22 cellular contexts compared by ENCODE assay signal in the genomic region with DNA sequence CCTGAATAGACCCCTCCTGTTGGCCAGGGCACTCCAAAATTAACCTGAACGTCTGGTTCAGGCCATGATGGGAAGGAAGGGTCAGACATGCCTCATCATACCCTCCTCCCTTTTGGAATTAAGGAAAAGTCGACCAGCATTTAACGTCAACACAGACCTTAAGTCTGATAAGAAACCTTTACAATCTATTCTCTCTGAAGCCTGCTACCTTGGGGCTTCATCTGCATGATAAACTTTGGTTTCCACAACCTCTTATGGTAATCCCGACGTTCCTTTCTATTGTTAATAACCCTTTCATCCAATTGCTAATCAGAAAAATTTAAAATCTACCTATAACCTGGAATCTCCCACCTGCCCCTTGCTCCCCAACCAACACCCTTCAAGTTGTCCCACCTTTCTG.
DNase-seq lines count a peak whose midpoint lies in the region; FAIRE-seq and TF ChIP-seq lines count a peak whose summit lies in the region.
"Had no signal": no experiment of that assay in that cellular context is flagged by ENCODE, and none has a peak within 500 bp of the region (broad histone marks: within the 10 kb centered on the region; RNA-seq: fewer than 3 reads in every experiment).

No MANE protein-coding gene starts in this region.

- peak; percentile 1 for DNase-seq in Caki2 (ENCODE audit: low read depth)
- DNase-seq in H1 (ENCODE audit: low read depth in 1 of 2, low spot score in 2 of 2), result no peak
- DNase-seq in NCI-H748 (lab: John Stamatoyannopoulos, UW; ENCODE audit: unreplicated experiment), result no peak
- DNase-seq in effector CD4-positive, alpha-beta T cell, result no peak
- no peak for DNase-seq in central memory CD4-positive, alpha-beta T cell
- DNase-seq: 8988T; ACHN; AML-193; BE2C; C1 segment of cervical spinal cord; CD4-positive, alpha-beta memory T cell; COR-L47; DMS153; DND-41; GM23248; HCEC 1CT had no signal

- no peak overlapping the region for H2BK120ac ChIP-seq in H1 (replicated peaks; ENCODE audit: low read depth, low read length)

- peak overlapping the region; percentile 42; the same call in 1 of the 2 replicates for H3K18ac ChIP-seq in H1 (ENCODE audit: extremely low read depth, low read length)

- peak overlapping the region in 1 of 2 experiments; percentile 12; a peak in 1 of 4 replicates for H3K4me2 ChIP-seq in H1 (ENCODE audit: insufficient read depth in 1 of 2, low read depth in 2 of 2, low read length in 2 of 2)
- H3K4me2 ChIP-seq: A549 had no signal

- no peak for FAIRE-seq in H1 (lab: Jason Lieb, UNC)
- FAIRE-seq: A549, G401.6, GM12892, GM19239, H54 had no signal

- H3K9ac ChIP-seq in HUES48 (ENCODE audit: low read depth, low read length) (no peak overlapping the region), H1 (replicated peaks in 1 of 4; ENCODE audit: extremely low read depth in 1 of 4, low read depth in 3 of 4, low read length in 3 of 4) (no peak overlapping the region)
- H3K9ac ChIP-seq: GM23248 had no signal

- no peaks in the 10 kb centered on the region for H3K79me1 ChIP-seq in H1 (ENCODE audit: low read depth, low read length)

- no peak overlapping the region for H2BK5ac ChIP-seq in H1 (ENCODE audit: low read depth, low read length)

- no peak overlapping the region for H2BK20ac ChIP-seq in H1 (ENCODE audit: low read length)

- no peak overlapping the region for H2BK15ac ChIP-seq in H1 (ENCODE audit: low read length)

- no peak for TF ChIP-seq CTCF in H1 (IDR thresholded peaks at IDR 0.05; ENCODE audit: control extremely low read depth in 1 of 3, insufficient read depth in 1 of 3, low read depth in 1 of 3, low read length in 3 of 3)

- no peak overlapping the region for H3K23ac ChIP-seq in H1 (ENCODE audit: insufficient read length)

- no peak overlapping the region for H4K5ac ChIP-seq in H1 (ENCODE audit: insufficient read length, low read depth, low read length)

- no peaks in the 10 kb centered on the region for H3K79me2 ChIP-seq in H1 (ENCODE audit: control insufficient read depth in 1 of 2, insufficient read depth in 2 of 2, low read length in 2 of 2)

- H3K56ac ChIP-seq in H1 (replicated peaks; ENCODE audit: insufficient read length, low read depth, low read length), result no peak overlapping the region

- 40% methylated on average over 5 of the region's 5 CpGs; no CpG with 5 or more reads in 1 of the 2 experiments for WGBS in H1 (ENCODE audit: extremely low coverage in 1 of 2, insufficient coverage in 1 of 2, insufficient read length in 1 of 2, insufficient replicate concordance in 2 of 2, low coverage in 1 of 2, low lambda C conversion rate in 2 of 2, missing lambda C conversion rate in 1 of 2), 2 experiments

- H3K36me3 ChIP-seq in HUES48 (ENCODE audit: control insufficient read depth, insufficient read depth, low read length) (no peaks in the 10 kb centered on the region), H1 (ENCODE audit: control insufficient read depth in 2 of 4, insufficient read depth in 4 of 4, low read length in 3 of 4) (no peaks in the 10 kb centered on the region)
- H3K36me3 ChIP-seq: BE2C had no signal

- no peaks in the 10 kb centered on the region; the same call in 1 of the 2 replicates for H3K23me2 ChIP-seq in H1 (ENCODE audit: low read depth, low read length)

- no peak overlapping the region for H3K14ac ChIP-seq in H1 (ENCODE audit: insufficient read length)

- H3K4me1 ChIP-seq in HUES48 (ENCODE audit: control insufficient read depth, insufficient read depth, low read length), result peaks cover 17% of the 10 kb centered on the region
- H3K4me1 ChIP-seq in H1 (replicated peaks in 1 of 4; ENCODE audit: control insufficient read depth in 3 of 4, insufficient read depth in 4 of 4, low read length in 3 of 4), result peaks cover 0 to 7% (median 0%) of the 10 kb centered on the region in 4 experiments; a peak in 1 of 7 replicates
- H3K4me1 ChIP-seq: A549, BE2C had no signal

- TF ChIP-seq EP300 in H1 (IDR thresholded peaks at IDR 0.05; ENCODE audit: borderline replicate concordance in 1 of 2, low read depth in 2 of 2, low read length in 2 of 2), result no peak

- POLR2A ChIA-PET in H1 (lab: Charles Lee; ENCODE audit: partially characterized antibody), result no interaction called here

- no peaks in the 10 kb centered on the region for H3K9me3 ChIP-seq in HUES48 (ENCODE audit: control insufficient read depth, insufficient read depth, low read length)
- H3K9me3 ChIP-seq in H1 (ENCODE audit: insufficient read depth in 2 of 2, low read depth in 1 of 2, low read length in 1 of 2), result no peaks in the 10 kb centered on the region
- H3K9me3 ChIP-seq: A549, BE2C had no signal

- H3K27ac ChIP-seq in HUES48 (ENCODE audit: low read depth, low read length), result no peak overlapping the region
- no peak overlapping the region for H3K27ac ChIP-seq in H1 (ENCODE audit: low read depth, low read length)
- H3K27ac ChIP-seq: A549, GM23248 had no signal

- CTCF ChIA-PET in H1 (lab: Charles Lee; ENCODE audit: partially characterized antibody), result no interaction called here

- no peak for TF ChIP-seq POLR2A in H1 (IDR thresholded peaks at IDR 0.05; ENCODE audit: control extremely low read depth in 1 of 2, low read depth in 2 of 2, low read length in 2 of 2)

- in situ Hi-C loops in Caki2 (cut with HindIII; ENCODE audit: low pct_unique_long_range_greater_than_20kb, low sequenced_read_pairs), result no loop called here

- no peak overlapping the region for H2AK5ac ChIP-seq in H1 (ENCODE audit: low read depth, low read length)

- H4K8ac ChIP-seq in H1 (ENCODE audit: extremely low read depth, insufficient read depth, low read length), result no peak overlapping the region

- no peak for TF ChIP-seq RAD21 in H1 (IDR thresholded peaks at IDR 0.05 in 1 of 2, conservative IDR thresholded peaks at IDR 0.05 in 1 of 2; ENCODE audit: low read depth in 2 of 2, low read length in 2 of 2)

- H3K4ac ChIP-seq in H1 (replicated peaks; ENCODE audit: insufficient read length, low read depth, low read length), result no peak overlapping the region

- H4K20me1 ChIP-seq in H1 (replicated peaks in 1 of 2; ENCODE audit: control insufficient read depth in 1 of 2, insufficient read depth in 2 of 2, low read length in 2 of 2), result no peaks in the 10 kb centered on the region

- H3K4me3 ChIP-seq in HUES48 (ENCODE audit: low read depth, low read length) (peak overlapping the region; percentile 16; the same call in 1 of the 2 replicates), H1 (ENCODE audit: extremely low read depth in 1 of 4, insufficient read depth in 2 of 4, low read depth in 3 of 4, low read length in 4 of 4) (no peak overlapping the region; a peak in 1 of 8 replicates)
- H3K4me3 ChIP-seq: A549, GM23248 had no signal

- no peak overlapping the region for H2AFZ ChIP-seq in H1 (ENCODE audit: low read length)
- H2AFZ ChIP-seq: GM23248 had no signal

- no peak overlapping the region for H4K91ac ChIP-seq in H1 (replicated peaks; ENCODE audit: insufficient read length, low read length)

- H3K27me3 ChIP-seq in HUES48 (ENCODE audit: control insufficient read depth, insufficient read depth, low read length) (no peaks in the 10 kb centered on the region), H1 (replicated peaks in 1 of 4; ENCODE audit: control insufficient read depth in 3 of 4, extremely low read depth in 1 of 4, insufficient read depth in 3 of 4, low read length in 3 of 4) (no peaks in the 10 kb centered on the region)
- H3K27me3 ChIP-seq: BE2C had no signal

- H2BK12ac ChIP-seq in H1 (ENCODE audit: low read depth, low read length), result no peak overlapping the region

TF ChIP-seq in H1, 55 proteins besides CTCF, POLR2A, EP300 and RAD21:
- TF ChIP-seq, protein P1, sequence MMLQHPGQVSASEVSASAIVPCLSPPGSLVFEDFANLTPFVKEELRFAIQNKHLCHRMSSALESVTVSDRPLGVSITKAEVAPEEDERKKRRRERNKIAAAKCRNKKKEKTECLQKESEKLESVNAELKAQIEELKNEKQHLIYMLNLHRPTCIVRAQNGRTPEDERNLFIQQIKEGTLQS (IDR thresholded peaks at IDR 0.05; ENCODE audit: insufficient read depth, low read depth, low read length), result no peak
- TF ChIP-seq, protein P2, sequence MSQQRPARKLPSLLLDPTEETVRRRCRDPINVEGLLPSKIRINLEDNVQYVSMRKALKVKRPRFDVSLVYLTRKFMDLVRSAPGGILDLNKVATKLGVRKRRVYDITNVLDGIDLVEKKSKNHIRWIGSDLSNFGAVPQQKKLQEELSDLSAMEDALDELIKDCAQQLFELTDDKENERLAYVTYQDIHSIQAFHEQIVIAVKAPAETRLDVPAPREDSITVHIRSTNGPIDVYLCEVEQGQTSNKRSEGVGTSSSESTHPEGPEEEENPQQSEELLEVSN (IDR thresholded peaks at IDR 0.05), result 0 out of 2 replicates have a peak, but pooled peaks have one; percentile 45
- TF ChIP-seq SUZ12 (IDR thresholded peaks at IDR 0.05; ENCODE audit: low read length), result no peak
- TF ChIP-seq, protein P3, sequence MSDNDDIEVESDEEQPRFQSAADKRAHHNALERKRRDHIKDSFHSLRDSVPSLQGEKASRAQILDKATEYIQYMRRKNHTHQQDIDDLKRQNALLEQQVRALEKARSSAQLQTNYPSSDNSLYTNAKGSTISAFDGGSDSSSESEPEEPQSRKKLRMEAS (IDR thresholded peaks at IDR 0.05), result peak; percentile 19; the same call in 1 of the 2 replicates
- TF ChIP-seq TCF12 (IDR thresholded peaks at IDR 0.05; ENCODE audit: low read depth, low read length), result no peak
- TF ChIP-seq HDAC2 (IDR thresholded peaks at IDR 0.05; ENCODE audit: borderline replicate concordance in 1 of 2, low read depth in 2 of 2, low read length in 2 of 2), result no peak
- no peak for TF ChIP-seq EZH2 (IDR thresholded peaks at IDR 0.05; ENCODE audit: low read depth, low read length, severe bottlenecking)
- TF ChIP-seq JUN (IDR thresholded peaks at IDR 0.05; ENCODE audit: low read depth, low read length), result no peak
- TF ChIP-seq RNF2 (IDR thresholded peaks at IDR 0.05; ENCODE audit: borderline replicate concordance, low read depth, low read length, missing control alignments, poor library complexity, severe bottlenecking), result no peak
